In genomic region chr1:90045853-90046563, GRCh38 we compare ENCODE assay signal across 9 cellular contexts. TPM values are rescaled to one million over a fixed set of nuclear protein-coding genes. Genes with fewer than 3 reads are reported as not detected.
DNase-seq lines count a peak whose midpoint lies in the region; ATAC-seq and TF ChIP-seq lines count a peak whose summit lies in the region.
"Had no signal": no experiment of that assay in that cellular context is flagged by ENCODE, and none has a peak within 500 bp of the region (broad histone marks: within the 10 kb centered on the region; RNA-seq: fewer than 3 reads in every experiment).

No MANE protein-coding gene starts in this region.

- H3K27ac ChIP-seq in hepatocyte = no peak overlapping the region
- H3K27ac ChIP-seq in uterus = no peak overlapping the region

- no peaks in the 10 kb centered on the region for H3K27me3 ChIP-seq in hepatocyte
- H3K27me3 ChIP-seq in uterus = no peaks in the 10 kb centered on the region

- DNase-seq in activated CD4-positive, alpha-beta memory T cell treated with anti-CD3 and anti-CD28 coated beads for 36 hours = peak; percentile 25
- DNase-seq in activated CD4-positive, alpha-beta memory T cell treated with anti-CD3 and anti-CD28 coated beads, Interleukin-2, amount 10 ng/mL, durations not matched to agents 7 days and 5 days = no peak
- DNase-seq in KBM-7 = peak; percentile 33
- DNase-seq in WTC11 (ENCODE audit: low spot score) = peak; percentile 50
- peak; percentile 49 for DNase-seq in hepatocyte (ENCODE audit: low spot score)
- DNase-seq in uterus = no peak
- DNase-seq: activated T-cell treated with anti-CD3 and anti-CD28 coated beads, Interleukin-2, amount 50 U/mL, for 4 hours had no signal

- H3K4me1 ChIP-seq in hepatocyte (ENCODE audit: insufficient read depth) (peaks cover 6% of the 10 kb centered on the region), uterus (no peaks in the 10 kb centered on the region)

- no peaks in the 10 kb centered on the region for H3K9me3 ChIP-seq in hepatocyte (ENCODE audit: low read depth)
- no peaks in the 10 kb centered on the region for H3K9me3 ChIP-seq in uterus

- WGBS in hepatocyte (ENCODE audit: low lambda C conversion rate, missing lambda C conversion rate) = 22% methylated on average over 2 of the region's 2 CpGs

- H3K9me3 Mint-ChIP-seq in activated CD4-positive, alpha-beta memory T cell treated with anti-CD3 and anti-CD28 coated beads for 36 hours = no peaks in the 10 kb centered on the region
- H3K9me3 Mint-ChIP-seq in activated CD4-positive, alpha-beta memory T cell treated with anti-CD3 and anti-CD28 coated beads, Interleukin-2, amount 10 ng/mL, durations not matched to agents 7 days and 5 days = no peaks in the 10 kb centered on the region
- H3K9me3 Mint-ChIP-seq in WTC11 = no peaks in the 10 kb centered on the region
- H3K9me3 Mint-ChIP-seq: activated T-cell treated with anti-CD3 and anti-CD28 coated beads, Interleukin-2, amount 50 U/mL, for 4 hours had no signal

- POLR2A ChIA-PET in activated CD4-positive, alpha-beta memory T cell treated with anti-CD3 and anti-CD28 coated beads for 36 hours (lab: Charles Lee) = no interaction called here
- POLR2A ChIA-PET in activated CD4-positive, alpha-beta memory T cell treated with anti-CD3 and anti-CD28 coated beads, Interleukin-2, amount 10 ng/mL, durations not matched to agents 7 days and 5 days (lab: Charles Lee) = no interaction called here
- POLR2A ChIA-PET in WTC11 (lab: Charles Lee) = no interaction called here

- in situ Hi-C loops in KBM-7 (cut with MboI; ENCODE audit: low pct_unique_long_range_greater_than_20kb, low sequenced_read_pairs) = no loop called here

- H3K36me3 ChIP-seq in hepatocyte (replicated peaks; ENCODE audit: insufficient read depth, low read depth) (no peaks in the 10 kb centered on the region), uterus (no peaks in the 10 kb centered on the region)

- H3K79me2 ChIP-seq in hepatocyte = no peaks in the 10 kb centered on the region

- ATAC-seq in WTC11 = peak; percentile 83
- ATAC-seq in GM18505 (IDR thresholded peaks at IDR 0.05; ENCODE audit: unreplicated experiment) = no peak
- no peak for ATAC-seq in HG02623 (IDR thresholded peaks at IDR 0.05; ENCODE audit: unreplicated experiment)

- no peak overlapping the region for H3K4me3 ChIP-seq in hepatocyte
- H3K4me3 ChIP-seq in uterus = no peak overlapping the region

- no peaks in the 10 kb centered on the region for H4K20me1 ChIP-seq in hepatocyte (ENCODE audit: insufficient read depth, poor library complexity, severe bottlenecking)

- H3K27ac Mint-ChIP-seq in activated CD4-positive, alpha-beta memory T cell treated with anti-CD3 and anti-CD28 coated beads for 36 hours = no peak overlapping the region
- no peak overlapping the region for H3K27ac Mint-ChIP-seq in activated CD4-positive, alpha-beta memory T cell treated with anti-CD3 and anti-CD28 coated beads, Interleukin-2, amount 10 ng/mL, durations not matched to agents 7 days and 5 days
- H3K27ac Mint-ChIP-seq in WTC11 = no peak overlapping the region

- no peaks in the 10 kb centered on the region for H3K4me1 Mint-ChIP-seq in activated CD4-positive, alpha-beta memory T cell treated with anti-CD3 and anti-CD28 coated beads for 36 hours (ENCODE audit: low read depth)
- no peaks in the 10 kb centered on the region for H3K4me1 Mint-ChIP-seq in activated CD4-positive, alpha-beta memory T cell treated with anti-CD3 and anti-CD28 coated beads, Interleukin-2, amount 10 ng/mL, durations not matched to agents 7 days and 5 days
- peaks cover 6% of the 10 kb centered on the region; the same call in 1 of the 2 replicates for H3K4me1 Mint-ChIP-seq in WTC11

- intact Hi-C loops in activated CD4-positive, alpha-beta memory T cell treated with anti-CD3 and anti-CD28 coated beads for 36 hours (cut with micrococcal nuclease) = no loop called here
- intact Hi-C loops in uterus (cut with DNase I; ENCODE audit: low total_unique reads) = no loop called here

- H3K4me3 Mint-ChIP-seq in activated CD4-positive, alpha-beta memory T cell treated with anti-CD3 and anti-CD28 coated beads for 36 hours = no peak overlapping the region
- H3K4me3 Mint-ChIP-seq in activated CD4-positive, alpha-beta memory T cell treated with anti-CD3 and anti-CD28 coated beads, Interleukin-2, amount 10 ng/mL, durations not matched to agents 7 days and 5 days = no peak overlapping the region
- H3K4me3 Mint-ChIP-seq in WTC11 = no peak overlapping the region
- H3K4me3 Mint-ChIP-seq: activated T-cell treated with anti-CD3 and anti-CD28 coated beads, Interleukin-2, amount 50 U/mL, for 4 hours had no signal

- peaks cover 4% of the 10 kb centered on the region for H3K27me3 Mint-ChIP-seq in activated CD4-positive, alpha-beta memory T cell treated with anti-CD3 and anti-CD28 coated beads for 36 hours
- H3K27me3 Mint-ChIP-seq in activated CD4-positive, alpha-beta memory T cell treated with anti-CD3 and anti-CD28 coated beads, Interleukin-2, amount 10 ng/mL, durations not matched to agents 7 days and 5 days = peaks cover 17% of the 10 kb centered on the region
- no peaks in the 10 kb centered on the region for H3K27me3 Mint-ChIP-seq in WTC11 (ENCODE audit: low read depth)

- TF ChIP-seq CTCF in WTC11 (IDR thresholded peaks at IDR 0.05) (peak; percentile 66), hepatocyte (IDR thresholded peaks at IDR 0.05; ENCODE audit: poor library complexity) (peak; percentile 59), uterus (IDR thresholded peaks at IDR 0.05) (peak in 2 of 4 experiments; percentile 9 to 21)

- H3K4me2 ChIP-seq in hepatocyte = no peak overlapping the region

- no peaks in the 10 kb centered on the region for H3K36me3 Mint-ChIP-seq in activated CD4-positive, alpha-beta memory T cell treated with anti-CD3 and anti-CD28 coated beads for 36 hours
- no peaks in the 10 kb centered on the region for H3K36me3 Mint-ChIP-seq in activated CD4-positive, alpha-beta memory T cell treated with anti-CD3 and anti-CD28 coated beads, Interleukin-2, amount 10 ng/mL, durations not matched to agents 7 days and 5 days (ENCODE audit: low read depth)
- no peaks in the 10 kb centered on the region for H3K36me3 Mint-ChIP-seq in WTC11

- H3K9me2 ChIP-seq in hepatocyte (replicated peaks; ENCODE audit: insufficient read depth) = no peaks in the 10 kb centered on the region

- H2AFZ ChIP-seq in hepatocyte = no peak overlapping the region

- no peak for TF ChIP-seq POLR2A in uterus (IDR thresholded peaks at IDR 0.05)
- TF ChIP-seq POLR2A in GM18505 (IDR thresholded peaks at IDR 0.05; ENCODE audit: borderline replicate concordance, extremely low read depth, insufficient read depth, insufficient read length) = no peak

- CTCF ChIA-PET in activated CD4-positive, alpha-beta memory T cell treated with anti-CD3 and anti-CD28 coated beads for 36 hours (lab: Charles Lee) = interaction anchor here (1.1 to 1.5 kb wide), 2 partner anchors 14 to 137 kb away, joined by 3 read pairs; no protein-coding TSS in a partner anchor
- CTCF ChIA-PET in activated CD4-positive, alpha-beta memory T cell treated with anti-CD3 and anti-CD28 coated beads, Interleukin-2, amount 10 ng/mL, durations not matched to agents 7 days and 5 days (lab: Charles Lee) = interaction anchor here (0.8 kb wide), 1 partner anchor 9 kb away, joined by 3 read pairs; no protein-coding TSS in a partner anchor
- CTCF ChIA-PET in WTC11 (lab: Charles Lee) = interaction anchor here (0.7 to 1.6 kb wide), 10 partner anchors 9 to 533 kb away, joined by 3 to 5 read pairs (median 4); no protein-coding TSS in a partner anchor

TF ChIP-seq in WTC11, 78 proteins besides CTCF, POLR2A, EP300 and RAD21:
- TF ChIP-seq, protein P1, sequence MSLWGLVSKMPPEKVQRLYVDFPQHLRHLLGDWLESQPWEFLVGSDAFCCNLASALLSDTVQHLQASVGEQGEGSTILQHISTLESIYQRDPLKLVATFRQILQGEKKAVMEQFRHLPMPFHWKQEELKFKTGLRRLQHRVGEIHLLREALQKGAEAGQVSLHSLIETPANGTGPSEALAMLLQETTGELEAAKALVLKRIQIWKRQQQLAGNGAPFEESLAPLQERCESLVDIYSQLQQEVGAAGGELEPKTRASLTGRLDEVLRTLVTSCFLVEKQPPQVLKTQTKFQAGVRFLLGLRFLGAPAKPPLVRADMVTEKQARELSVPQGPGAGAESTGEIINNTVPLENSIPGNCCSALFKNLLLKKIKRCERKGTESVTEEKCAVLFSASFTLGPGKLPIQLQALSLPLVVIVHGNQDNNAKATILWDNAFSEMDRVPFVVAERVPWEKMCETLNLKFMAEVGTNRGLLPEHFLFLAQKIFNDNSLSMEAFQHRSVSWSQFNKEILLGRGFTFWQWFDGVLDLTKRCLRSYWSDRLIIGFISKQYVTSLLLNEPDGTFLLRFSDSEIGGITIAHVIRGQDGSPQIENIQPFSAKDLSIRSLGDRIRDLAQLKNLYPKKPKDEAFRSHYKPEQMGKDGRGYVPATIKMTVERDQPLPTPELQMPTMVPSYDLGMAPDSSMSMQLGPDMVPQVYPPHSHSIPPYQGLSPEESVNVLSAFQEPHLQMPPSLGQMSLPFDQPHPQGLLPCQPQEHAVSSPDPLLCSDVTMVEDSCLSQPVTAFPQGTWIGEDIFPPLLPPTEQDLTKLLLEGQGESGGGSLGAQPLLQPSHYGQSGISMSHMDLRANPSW (CRISPR knock-in tag; conservative IDR thresholded peaks at IDR 0.05; ENCODE audit: low read depth) = no peak
- no peak for TF ChIP-seq ZNF121 (CRISPR knock-in tag; IDR thresholded peaks at IDR 0.05)
TF ChIP-seq in WTC11: peak in this region for 0.

RNA-seq across cellular contexts. Expression of gene ZNF326, which starts 51.1 kb away (rescaled TPM):
- total RNA-seq in activated CD4-positive, alpha-beta memory T cell treated with anti-CD3 and anti-CD28 coated beads for 36 hours = 10 to 100 TPM; 17.2 to 17.3 TPM
- 10 to 100 TPM; 14.9 to 15.5 TPM for total RNA-seq in activated CD4-positive, alpha-beta memory T cell treated with anti-CD3 and anti-CD28 coated beads, Interleukin-2, amount 10 ng/mL, durations not matched to agents 7 days and 5 days
- total RNA-seq in WTC11 (2021) (27.8 to 32.7 TPM (median 28.5 TPM) in 3 replicates), hepatocyte (24.1 and 25.7 TPM in 2 replicates), uterus (10 to 100 TPM in 3 of 4 donors, 1 to 10 TPM in 1; 6.7 to 43.3 (median 24.1) TPM)
- polyA plus RNA-seq in hepatocyte = 16.1 and 18.3 TPM in 2 replicates

Comparison
In these comparisons a context has a peak if more than half of its experiments do, and no peak if none do; other contexts are left out.
1. DNase-seq: peak in activated CD4-positive, alpha-beta memory T cell treated with anti-CD3 and anti-CD28 coated beads for 36 hours (single experiment), KBM-7 (single experiment), WTC11 (single experiment) and hepatocyte (single experiment); none in activated CD4-positive, alpha-beta memory T cell treated with anti-CD3 and anti-CD28 coated beads, Interleukin-2, amount 10 ng/mL, durations not matched to agents 7 days and 5 days (single experiment) and uterus (0 of 2).